ENCODE assay signal across 8 cellular contexts in the genomic region with DNA sequence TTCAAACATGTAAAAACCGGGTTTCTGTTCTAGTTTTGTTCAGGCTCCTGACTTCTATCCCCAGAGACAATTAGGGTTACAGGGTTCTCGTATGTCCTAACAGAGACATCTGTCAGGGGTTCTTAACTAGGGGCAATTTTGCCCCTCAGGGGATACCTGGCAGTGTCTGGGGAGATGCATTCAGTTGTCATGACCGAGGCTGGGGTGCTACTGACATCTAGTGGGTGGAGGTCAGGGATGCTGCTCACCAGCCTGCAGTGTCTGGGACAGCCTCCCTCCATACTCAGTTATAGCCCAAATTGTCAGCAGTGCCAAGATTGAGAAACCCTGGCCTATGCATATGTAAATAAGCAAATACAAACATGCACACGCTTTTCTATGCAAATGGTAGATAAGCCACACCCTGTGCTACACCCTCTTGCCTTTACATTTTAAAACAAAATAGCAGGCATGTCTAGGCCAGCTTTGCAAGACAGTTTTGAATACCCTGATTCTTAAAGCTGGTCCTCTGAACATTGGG.
DNase-seq lines count a peak whose midpoint lies in the region; ATAC-seq and TF ChIP-seq lines count a peak whose summit lies in the region.

No MANE protein-coding gene starts in this region.

- peak overlapping the region; percentile 57; the same call in 1 of the 2 replicates for H3K9ac ChIP-seq in OCI-LY1 (ENCODE audit: low read length)

- TF ChIP-seq CTCF in AG10803 (conservative IDR thresholded peaks at IDR 0.05; ENCODE audit: low read length) (peak; percentile 23), OCI-LY1 (IDR thresholded peaks at IDR 0.05; ENCODE audit: low read length) (peak; percentile 87), astrocyte of the spinal cord (IDR thresholded peaks at IDR 0.05; ENCODE audit: low read depth, low read length) (peak; percentile 41)

- peaks cover 17% of the 10 kb centered on the region; the same call in 1 of the 2 replicates for H3K36me3 ChIP-seq in OCI-LY1 (ENCODE audit: insufficient read depth, low read length)
- peaks cover 26% of the 10 kb centered on the region for H3K36me3 ChIP-seq in effector memory CD4-positive, alpha-beta T cell (ENCODE audit: control insufficient read depth, insufficient read depth, low read length)

- no peaks in the 10 kb centered on the region for H3K27me3 ChIP-seq in OCI-LY1 (ENCODE audit: insufficient read depth, low read length)
- no peaks in the 10 kb centered on the region for H3K27me3 ChIP-seq in effector memory CD4-positive, alpha-beta T cell (replicated peaks; ENCODE audit: control insufficient read depth, insufficient read depth, low read length, poor library complexity, severe bottlenecking)

- peak overlapping the region; percentile 88 for H3K27ac ChIP-seq in OCI-LY1 (ENCODE audit: low read depth, low read length, poor library complexity, severe bottlenecking)
- no peak overlapping the region for H3K27ac ChIP-seq in effector memory CD4-positive, alpha-beta T cell (ENCODE audit: insufficient read depth, low read length, poor library complexity, severe bottlenecking)

- peak overlapping the region; percentile 61 for H3K4me2 ChIP-seq in OCI-LY1 (ENCODE audit: low read length)

- peak; percentile 58 for ATAC-seq in GM18861 (IDR thresholded peaks at IDR 0.05; ENCODE audit: unreplicated experiment)
- peak; percentile 56 for ATAC-seq in HG02938 (IDR thresholded peaks at IDR 0.05; ENCODE audit: unreplicated experiment)

- H3K4me3 ChIP-seq in AG10803 (ENCODE audit: low read length): no peak overlapping the region
- H3K4me3 ChIP-seq in OCI-LY1 (ENCODE audit: low read depth, low read length, poor library complexity, severe bottlenecking): peak overlapping the region; percentile 49
- H3K4me3 ChIP-seq in astrocyte of the spinal cord (ENCODE audit: low read depth, low read length): no peak overlapping the region
- no peak overlapping the region for H3K4me3 ChIP-seq in effector memory CD4-positive, alpha-beta T cell (ENCODE audit: insufficient read depth, low read depth, low read length, poor library complexity, severe bottlenecking)

- no peak overlapping the region for H2AFZ ChIP-seq in OCI-LY1 (ENCODE audit: low read length)

- H4K20me1 ChIP-seq in OCI-LY1 (ENCODE audit: insufficient read depth, low read length): no peaks in the 10 kb centered on the region

- no peak for DNase-seq in AG10803 (ENCODE audit: low read depth)
- no peak for DNase-seq in astrocyte of the spinal cord (ENCODE audit: low read depth, low spot score)
- peak; percentile 42 to 61 for DNase-seq in stimulated activated CD4-positive, alpha-beta T cell treated with anti-CD3 and anti-CD28 coated beads, Interleukin-2, amount 100 ng/mL, for 24 hours
- no peak for DNase-seq in effector memory CD4-positive, alpha-beta T cell
- DNase-seq in NOMO-1 (lab: John Stamatoyannopoulos, UW; ENCODE audit: unreplicated experiment in 2 of 2): no peak

- H3F3A ChIP-seq in OCI-LY1 (ENCODE audit: insufficient read depth, low read length): no peaks in the 10 kb centered on the region

- H3K9me3 ChIP-seq in OCI-LY1 (ENCODE audit: low read length): no peaks in the 10 kb centered on the region
- no peaks in the 10 kb centered on the region for H3K9me3 ChIP-seq in effector memory CD4-positive, alpha-beta T cell (ENCODE audit: control insufficient read depth, low read length)

- H3K9me2 ChIP-seq in OCI-LY1 (ENCODE audit: low read depth, low read length): no peaks in the 10 kb centered on the region

- no peaks in the 10 kb centered on the region for H3K79me2 ChIP-seq in OCI-LY1 (ENCODE audit: insufficient read depth, low read length)

- peaks cover 53% of the 10 kb centered on the region for H3K4me1 ChIP-seq in OCI-LY1 (ENCODE audit: insufficient read depth, low read length, severe bottlenecking)
- no peaks in the 10 kb centered on the region for H3K4me1 ChIP-seq in effector memory CD4-positive, alpha-beta T cell (ENCODE audit: control insufficient read depth, insufficient read depth, low read length, poor library complexity, severe bottlenecking)

- in situ Hi-C loops in astrocyte of the spinal cord (cut with HindIII; ENCODE audit: low sequenced_read_pairs): no loop called here

Comparison
In these comparisons a context has a peak if more than half of its experiments do, and no peak if none do; other contexts are left out.
1. DNase-seq: peak in stimulated activated CD4-positive, alpha-beta T cell treated with anti-CD3 and anti-CD28 coated beads, Interleukin-2, amount 100 ng/mL, for 24 hours (2 of 2); none in AG10803 (single experiment), astrocyte of the spinal cord (single experiment), effector memory CD4-positive, alpha-beta T cell (0 of 3) and NOMO-1 (0 of 2).
2. CTCF ChIP-seq: peak in every context shown above with its lines; median percentile 87 in OCI-LY1; 41 in astrocyte of the spinal cord; 23 in AG10803.